In genomic region chr5:73774924-73775323, GRCh38 we compare ENCODE assay signal across 18 cellular contexts.
DNase-seq lines count a peak whose midpoint lies in the region; ATAC-seq, FAIRE-seq and TF ChIP-seq lines count a peak whose summit lies in the region.
"Had no signal": no experiment of that assay in that cellular context is flagged by ENCODE, and none has a peak within 500 bp of the region (broad histone marks: within the 10 kb centered on the region; RNA-seq: fewer than 3 reads in every experiment).

No MANE protein-coding gene starts in this region.

- TF ChIP-seq POLR2A in A549 (IDR thresholded peaks at IDR 0.05; ENCODE audit: low read length), result no peak
- TF ChIP-seq POLR2A in HepG2 (IDR thresholded peaks at IDR 0.05; ENCODE audit: insufficient read depth in 1 of 2, low read depth in 2 of 2, low read length in 2 of 2), result no peak

- no peak for TF ChIP-seq RAD21 in A549 (conservative IDR thresholded peaks at IDR 0.05 in 1 of 2, IDR thresholded peaks at IDR 0.05 in 1 of 2)
- TF ChIP-seq RAD21 in HepG2 (CRISPR knock-in tag; IDR thresholded peaks at IDR 0.05), result no peak

- CTCF ChIA-PET in A549 (lab: Yijun Ruan, JAX), result interaction anchor here (1.5 to 1.7 kb wide), 2 partner anchors 18 to 184 kb away, joined by 4 read pairs; no protein-coding TSS in a partner anchor
- CTCF ChIA-PET in HepG2 (lab: Yijun Ruan, JAX; ENCODE audit: low intra/inter-chr PET ratio, low total read pairs), result no interaction called here

- ATAC-seq in A549, result no peak
- no peak for ATAC-seq in HepG2

- FAIRE-seq in A549 (lab: Jason Lieb, UNC), result peak; percentile 54
- peak; percentile 12 for FAIRE-seq in HepG2 (lab: Jason Lieb, UNC)
- FAIRE-seq: GM12892 had no signal

- TF ChIP-seq CTCF in A549 (IDR thresholded peaks at IDR 0.05) (no peak), HepG2 (CRISPR knock-in tag; IDR thresholded peaks at IDR 0.05) (no peak)

- no peak for DNase-seq in A549 (ENCODE audit: low read depth in 1 of 2, low spot score in 1 of 2)
- peak; percentile 88 for DNase-seq in dermis blood vessel endothelial cell
- DNase-seq in HepG2 (ENCODE audit: low spot score), result no peak
- DNase-seq in LoVo (ENCODE audit: low spot score), result no peak
- DNase-seq in 8988T, result no peak
- DNase-seq in activated CD4-positive, alpha-beta T cell treated with anti-CD3 and anti-CD28 coated beads, Interleukin-2, amount 50 U/mL, for 4 hours, result no peak
- DNase-seq: C1 segment of cervical spinal cord; Calu3; CD4-positive, alpha-beta memory T cell; COR-L47; DMS53; DMS79 treated with DMSO at 0.1 percent for 48 hours; GF-D8; GOT3; H7; HCEC 1CT had no signal

- H3K9ac ChIP-seq in HepG2 (ENCODE audit: insufficient read depth, low read depth, low read length), result no peak overlapping the region

- POLR2A ChIA-PET in A549 (lab: Yijun Ruan, JAX) (no interaction called here), HepG2 (lab: Yijun Ruan, JAX) (no interaction called here)

- no peaks in the 10 kb centered on the region for H4K20me1 ChIP-seq in HepG2 (ENCODE audit: insufficient read depth, low read length)

- H2AFZ ChIP-seq in HepG2 (ENCODE audit: low read length), result no peak overlapping the region

- peaks cover 7 to 48% of the 10 kb centered on the region in 2 experiments for H3K36me3 ChIP-seq in HepG2 (replicated peaks in 1 of 2; ENCODE audit: control insufficient read depth in 1 of 2, insufficient read depth in 2 of 2, low read length in 2 of 2)

- peaks cover 21% of the 10 kb centered on the region for H3K4me1 ChIP-seq in A549
- peaks cover 19% of the 10 kb centered on the region for H3K4me1 ChIP-seq in HepG2 (ENCODE audit: insufficient read depth, low read length)

- H3K4me3 ChIP-seq in A549 (no peak overlapping the region), HepG2 (replicated peaks in 1 of 3; ENCODE audit: insufficient read depth in 1 of 3, low read depth in 2 of 3, low read length in 3 of 3) (no peak overlapping the region)

- H3K27me3 ChIP-seq in HepG2 (ENCODE audit: control insufficient read depth in 1 of 2, insufficient read depth in 2 of 2, low read length in 2 of 2), result no peaks in the 10 kb centered on the region

- no peak for TF ChIP-seq EP300 in A549 (IDR thresholded peaks at IDR 0.05)
- no peak for TF ChIP-seq EP300 in HepG2 (IDR thresholded peaks at IDR 0.05; ENCODE audit: low read depth in 2 of 2, low read length in 2 of 2)
- TF ChIP-seq EP300 in HepG2 (CRISPR knock-in tag; IDR thresholded peaks at IDR 0.05; ENCODE audit: borderline replicate concordance), result no peak

- no TSS peak for BruUV-seq in HepG2 (replicated peaks; lab: Mats Ljungman, UMichigan)

- no peak overlapping the region for H3K27ac ChIP-seq in A549
- no peak overlapping the region for H3K27ac ChIP-seq in HepG2 (ENCODE audit: extremely low read length, insufficient read depth, low read length)
- H3K27ac ChIP-seq: 22Rv1 had no signal

- intact Hi-C loops in HepG2 (cut with micrococcal nuclease; ENCODE audit: unreplicated experiment), result no loop called here

- H3K9me3 ChIP-seq in A549 (no peaks in the 10 kb centered on the region), HepG2 (ENCODE audit: low read length) (no peaks in the 10 kb centered on the region)

- H3K4me2 ChIP-seq in A549 (no peak overlapping the region), HepG2 (ENCODE audit: low read depth, low read length) (no peak overlapping the region)

- WGBS in A549 (ENCODE audit: missing lambda C conversion rate), result 81% methylated on average over 3 of the region's 3 CpGs
- WGBS in HepG2 (ENCODE audit: low lambda C conversion rate), result 98% methylated on average over 3 of the region's 3 CpGs

- in situ Hi-C loops in HepG2 (cut with HindIII; ENCODE audit: extremely low pct_ligation_motif_present, low pct_unique_long_range_greater_than_20kb), result no loop called here

- no peaks in the 10 kb centered on the region for H3K79me2 ChIP-seq in HepG2 (ENCODE audit: insufficient read depth, low read length)

TF ChIP-seq in A549, 52 proteins besides CTCF, POLR2A, EP300 and RAD21:
- TF ChIP-seq SREBF2 (IDR thresholded peaks at IDR 0.05) (no peak), TFCP2L1 (CRISPR knock-in tag; IDR thresholded peaks at IDR 0.05) (no peak), RARB (CRISPR knock-in tag; IDR thresholded peaks at IDR 0.05) (no peak), HDAC2 (IDR thresholded peaks at IDR 0.05) (no peak), JUNB (IDR thresholded peaks at IDR 0.05) (no peak), JUN (IDR thresholded peaks at IDR 0.05) (no peak), NFE2L2 (conservative IDR thresholded peaks at IDR 0.05; ENCODE audit: low read length) (no peak), HOXB5 (CRISPR knock-in tag; IDR thresholded peaks at IDR 0.05) (no peak), NPAS2 (CRISPR knock-in tag; IDR thresholded peaks at IDR 0.05; ENCODE audit: borderline replicate concordance) (no peak), HEYL (CRISPR knock-in tag; IDR thresholded peaks at IDR 0.05) (no peak), EHMT2 (IDR thresholded peaks at IDR 0.05; ENCODE audit: low read depth) (no peak), CBX2 (IDR thresholded peaks at IDR 0.05; ENCODE audit: borderline replicate concordance, low read depth) (no peak), FOSB (CRISPR knock-in tag; IDR thresholded peaks at IDR 0.05) (no peak), TP53 (CRISPR knock-in tag; IDR thresholded peaks at IDR 0.05) (no peak), ESRRA (IDR thresholded peaks at IDR 0.05; ENCODE audit: borderline replicate concordance, low read length) (no peak), HOXA7 (CRISPR knock-in tag; IDR thresholded peaks at IDR 0.05) (no peak), RCOR1 (IDR thresholded peaks at IDR 0.05; ENCODE audit: low read depth, low read length) (no peak), CHD2 (IDR thresholded peaks at IDR 0.05; ENCODE audit: low read length, partially characterized antibody) (no peak)
- TF ChIP-seq, protein P1, sequence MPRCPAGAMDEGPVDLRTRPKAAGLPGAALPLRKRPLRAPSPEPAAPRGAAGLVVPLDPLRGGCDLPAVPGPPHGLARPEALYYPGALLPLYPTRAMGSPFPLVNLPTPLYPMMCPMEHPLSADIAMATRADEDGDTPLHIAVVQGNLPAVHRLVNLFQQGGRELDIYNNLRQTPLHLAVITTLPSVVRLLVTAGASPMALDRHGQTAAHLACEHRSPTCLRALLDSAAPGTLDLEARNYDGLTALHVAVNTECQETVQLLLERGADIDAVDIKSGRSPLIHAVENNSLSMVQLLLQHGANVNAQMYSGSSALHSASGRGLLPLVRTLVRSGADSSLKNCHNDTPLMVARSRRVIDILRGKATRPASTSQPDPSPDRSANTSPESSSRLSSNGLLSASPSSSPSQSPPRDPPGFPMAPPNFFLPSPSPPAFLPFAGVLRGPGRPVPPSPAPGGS (IDR thresholded peaks at IDR 0.05), result no peak
- TF ChIP-seq, protein P2, sequence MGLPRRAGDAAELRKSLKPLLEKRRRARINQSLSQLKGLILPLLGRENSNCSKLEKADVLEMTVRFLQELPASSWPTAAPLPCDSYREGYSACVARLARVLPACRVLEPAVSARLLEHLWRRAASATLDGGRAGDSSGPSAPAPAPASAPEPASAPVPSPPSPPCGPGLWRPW (IDR thresholded peaks at IDR 0.05), result no peak
TF ChIP-seq in A549: peak in this region for 0.

TF ChIP-seq in HepG2, 621 proteins besides CTCF, POLR2A, EP300 and RAD21 (continues in another document):
- TF ChIP-seq, protein P3, sequence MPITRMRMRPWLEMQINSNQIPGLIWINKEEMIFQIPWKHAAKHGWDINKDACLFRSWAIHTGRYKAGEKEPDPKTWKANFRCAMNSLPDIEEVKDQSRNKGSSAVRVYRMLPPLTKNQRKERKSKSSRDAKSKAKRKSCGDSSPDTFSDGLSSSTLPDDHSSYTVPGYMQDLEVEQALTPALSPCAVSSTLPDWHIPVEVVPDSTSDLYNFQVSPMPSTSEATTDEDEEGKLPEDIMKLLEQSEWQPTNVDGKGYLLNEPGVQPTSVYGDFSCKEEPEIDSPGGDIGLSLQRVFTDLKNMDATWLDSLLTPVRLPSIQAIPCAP (CRISPR knock-in tag; IDR thresholded peaks at IDR 0.05; ENCODE audit: low read depth), result no peak
- TF ChIP-seq ZNF274 (CRISPR knock-in tag; IDR thresholded peaks at IDR 0.05) (no peak), HOXA9 (CRISPR knock-in tag; IDR thresholded peaks at IDR 0.05; ENCODE audit: borderline replicate concordance) (no peak), PHF5A (CRISPR knock-in tag; IDR thresholded peaks at IDR 0.05; ENCODE audit: low read depth, unreplicated experiment) (no peak), SMAD1 (CRISPR knock-in tag; IDR thresholded peaks at IDR 0.05; ENCODE audit: borderline replicate concordance, low read depth) (no peak), ZNF337 (CRISPR knock-in tag; IDR thresholded peaks at IDR 0.05; ENCODE audit: borderline replicate concordance, low read depth) (no peak), ZKSCAN1 (IDR thresholded peaks at IDR 0.05; ENCODE audit: low read length) (no peak), ZKSCAN8 (CRISPR knock-in tag; IDR thresholded peaks at IDR 0.05; ENCODE audit: borderline replicate concordance) (no peak), ZNF136 (CRISPR knock-in tag; IDR thresholded peaks at IDR 0.05; ENCODE audit: low read depth) (no peak), IRX3 (CRISPR knock-in tag; IDR thresholded peaks at IDR 0.05; ENCODE audit: borderline replicate concordance, low read depth) (no peak), FOXA1 (IDR thresholded peaks at IDR 0.05) (no peak), FOXA1 (CRISPR knock-in tag; IDR thresholded peaks at IDR 0.05) (no peak), MLXIP (CRISPR knock-in tag; IDR thresholded peaks at IDR 0.05; ENCODE audit: borderline replicate concordance) (no peak)
